Comparison of ENCODE assay signal across 8 cellular contexts in the genomic region with DNA sequence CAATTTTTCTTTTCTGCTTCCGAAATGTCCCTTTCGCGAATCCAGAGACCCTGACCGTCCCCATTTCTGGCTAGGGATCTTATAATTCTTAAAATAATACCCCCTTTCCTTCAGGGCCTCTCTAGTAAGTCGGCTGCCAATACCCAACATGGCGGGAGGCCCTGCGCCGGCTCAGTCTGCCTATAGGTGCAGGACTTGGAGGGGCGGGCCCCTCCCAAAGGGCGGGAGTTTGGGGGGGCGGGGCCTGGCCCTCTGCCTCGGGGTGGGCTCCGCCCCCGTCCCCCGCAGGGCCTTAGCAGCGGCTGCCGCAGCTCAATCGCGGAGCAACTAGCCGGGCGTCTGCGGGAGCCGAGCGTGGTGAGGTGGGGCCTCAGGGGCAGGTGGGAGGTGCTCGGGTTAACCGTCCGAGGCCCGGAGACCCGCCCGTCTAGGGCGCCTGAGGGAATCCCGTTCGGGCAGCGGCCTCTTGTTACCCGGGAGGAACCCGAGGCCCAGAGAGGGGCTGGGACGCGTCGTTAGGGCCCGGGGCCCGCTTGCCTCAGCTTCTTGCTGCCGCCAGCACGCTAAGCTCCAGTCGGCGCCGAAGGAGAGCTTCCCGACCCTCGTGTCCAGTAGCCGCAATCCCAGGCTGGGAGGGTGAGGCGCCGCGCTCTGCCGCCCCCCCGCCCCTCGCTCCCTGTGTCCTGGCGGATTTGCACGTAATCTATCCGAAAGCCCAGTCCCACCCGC. TPM values are rescaled to one million over a fixed set of nuclear protein-coding genes. Genes with fewer than 3 reads are reported as not detected.
DNase-seq lines count a peak whose midpoint lies in the region; ATAC-seq, FAIRE-seq and TF ChIP-seq lines count a peak whose summit lies in the region.

A gene with protein sequence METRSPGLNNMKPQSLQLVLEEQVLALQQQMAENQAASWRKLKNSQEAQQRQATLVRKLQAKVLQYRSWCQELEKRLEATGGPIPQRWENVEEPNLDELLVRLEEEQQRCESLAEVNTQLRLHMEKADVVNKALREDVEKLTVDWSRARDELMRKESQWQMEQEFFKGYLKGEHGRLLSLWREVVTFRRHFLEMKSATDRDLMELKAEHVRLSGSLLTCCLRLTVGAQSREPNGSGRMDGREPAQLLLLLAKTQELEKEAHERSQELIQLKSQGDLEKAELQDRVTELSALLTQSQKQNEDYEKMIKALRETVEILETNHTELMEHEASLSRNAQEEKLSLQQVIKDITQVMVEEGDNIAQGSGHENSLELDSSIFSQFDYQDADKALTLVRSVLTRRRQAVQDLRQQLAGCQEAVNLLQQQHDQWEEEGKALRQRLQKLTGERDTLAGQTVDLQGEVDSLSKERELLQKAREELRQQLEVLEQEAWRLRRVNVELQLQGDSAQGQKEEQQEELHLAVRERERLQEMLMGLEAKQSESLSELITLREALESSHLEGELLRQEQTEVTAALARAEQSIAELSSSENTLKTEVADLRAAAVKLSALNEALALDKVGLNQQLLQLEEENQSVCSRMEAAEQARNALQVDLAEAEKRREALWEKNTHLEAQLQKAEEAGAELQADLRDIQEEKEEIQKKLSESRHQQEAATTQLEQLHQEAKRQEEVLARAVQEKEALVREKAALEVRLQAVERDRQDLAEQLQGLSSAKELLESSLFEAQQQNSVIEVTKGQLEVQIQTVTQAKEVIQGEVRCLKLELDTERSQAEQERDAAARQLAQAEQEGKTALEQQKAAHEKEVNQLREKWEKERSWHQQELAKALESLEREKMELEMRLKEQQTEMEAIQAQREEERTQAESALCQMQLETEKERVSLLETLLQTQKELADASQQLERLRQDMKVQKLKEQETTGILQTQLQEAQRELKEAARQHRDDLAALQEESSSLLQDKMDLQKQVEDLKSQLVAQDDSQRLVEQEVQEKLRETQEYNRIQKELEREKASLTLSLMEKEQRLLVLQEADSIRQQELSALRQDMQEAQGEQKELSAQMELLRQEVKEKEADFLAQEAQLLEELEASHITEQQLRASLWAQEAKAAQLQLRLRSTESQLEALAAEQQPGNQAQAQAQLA (N-terminal part only) (plus strand): TSS at position 718 of the 729 bp plus-strand sequence. CDS start 6,770 bp downstream, outside the sequence.

- H3K4me3 ChIP-seq in pancreas (peak within 1 kb of the TSS; percentile 47 to 77 (median 75)), thyroid gland (replicated peaks in 1 of 3) (peak within 1 kb of the TSS; percentile 43 to 78 (median 64))

- WGBS in pancreas, 2 donors, result 0% methylated on average over 47 to 59 of the region's 59 CpGs
- WGBS in thyroid gland, 2 donors, result 0 to 2% methylated on average over 30 to 34 of the region's 59 CpGs

- no peak for TF ChIP-seq CTCF in pancreas (IDR thresholded peaks at IDR 0.05)
- TF ChIP-seq CTCF in thyroid gland (IDR thresholded peaks at IDR 0.05), result no peak

- H3K36me3 ChIP-seq in pancreas (no peaks in the 10 kb centered on the region), thyroid gland (no peaks in the 10 kb centered on the region)

- ATAC-seq in HG02840 (IDR thresholded peaks at IDR 0.05; ENCODE audit: low FRiP score, unreplicated experiment) (peak; percentile 89), Right ventricle myocardium superior (ENCODE audit: poor library complexity) (peak; percentile 99), pancreas (peak; percentile 96 to 99 (median 97))
- peak; percentile 98 for ATAC-seq in activated naive CD8-positive, alpha-beta T cell treated with anti-CD3 and anti-CD28 coated beads, Interleukin-2, amount 50 U/mL, for 24 hours

- intact Hi-C loops in Right ventricle myocardium superior (cut with DNase I) (no loop called here), pancreas (cut with DNase I) (no loop called here), thyroid gland (cut with DNase I) (no loop called here)

- no peaks in the 10 kb centered on the region for H3K9me3 Mint-ChIP-seq in activated naive CD8-positive, alpha-beta T cell treated with anti-CD3 and anti-CD28 coated beads, Interleukin-2, amount 50 U/mL, for 24 hours

- peaks cover 0 to 10% (median 6%) of the 10 kb centered on the region in 3 donors for H3K4me1 ChIP-seq in pancreas
- peaks cover 10 to 12% of the 10 kb centered on the region in 2 donors for H3K4me1 ChIP-seq in thyroid gland

- peak within 1 kb of the TSS; percentile 90 for H3K4me3 Mint-ChIP-seq in activated naive CD8-positive, alpha-beta T cell treated with anti-CD3 and anti-CD28 coated beads, Interleukin-2, amount 50 U/mL, for 24 hours

- peak within 1 kb of the TSS; percentile 99 for H3K27ac Mint-ChIP-seq in activated naive CD8-positive, alpha-beta T cell treated with anti-CD3 and anti-CD28 coated beads, Interleukin-2, amount 50 U/mL, for 24 hours

- H3K27me3 ChIP-seq in pancreas, result no peaks in the 10 kb centered on the region
- H3K27me3 ChIP-seq in thyroid gland, result no peaks in the 10 kb centered on the region

- H3K36me3 Mint-ChIP-seq in activated naive CD8-positive, alpha-beta T cell treated with anti-CD3 and anti-CD28 coated beads, Interleukin-2, amount 50 U/mL, for 24 hours (ENCODE audit: low read depth), result no peaks in the 10 kb centered on the region

- DNase-seq in GM12891 (ENCODE audit: insufficient read length, low spot score) (peak; percentile 92), NCI-H1436 (lab: John Stamatoyannopoulos, UW) (peak; percentile 92), SW480 (ENCODE audit: low spot score) (peak; percentile 99), Right ventricle myocardium superior (peak; percentile 96), pancreas (peak; percentile 92 to 98 (median 96)), thyroid gland (peak; percentile 94)
- peak; percentile 94 for DNase-seq in activated naive CD8-positive, alpha-beta T cell treated with anti-CD3 and anti-CD28 coated beads, Interleukin-2, amount 50 U/mL, for 24 hours

- H3K27ac ChIP-seq in pancreas, result peak within 1 kb of the TSS; percentile 84 to 93 (median 92)
- peak within 1 kb of the TSS; percentile 92 to 97 (median 96) for H3K27ac ChIP-seq in thyroid gland

- no peaks in the 10 kb centered on the region for H3K27me3 Mint-ChIP-seq in activated naive CD8-positive, alpha-beta T cell treated with anti-CD3 and anti-CD28 coated beads, Interleukin-2, amount 50 U/mL, for 24 hours

- H3K9me3 ChIP-seq in pancreas (no peaks in the 10 kb centered on the region), thyroid gland (no peaks in the 10 kb centered on the region)

- no peak for TF ChIP-seq POLR2A in GM12891 (IDR thresholded peaks at IDR 0.05; ENCODE audit: low read depth, low read length)
- TF ChIP-seq POLR2A in thyroid gland (IDR thresholded peaks at IDR 0.05), result peak; percentile 18 to 41

- H3K4me1 Mint-ChIP-seq in activated naive CD8-positive, alpha-beta T cell treated with anti-CD3 and anti-CD28 coated beads, Interleukin-2, amount 50 U/mL, for 24 hours, result peaks cover 31% of the 10 kb centered on the region

- FAIRE-seq in GM12891 (lab: Jason Lieb, UNC), result no peak
- no peak for FAIRE-seq in pancreas (lab: Jason Lieb, UNC)

TF ChIP-seq in GM12891, 5 proteins besides CTCF, POLR2A, EP300 and RAD21:
- TF ChIP-seq PAX5 (IDR thresholded peaks at IDR 0.05; ENCODE audit: insufficient read depth, low read length, severe bottlenecking) (no peak), POLR2AphosphoS5 (IDR thresholded peaks at IDR 0.05; ENCODE audit: low read depth, low read length) (no peak), TAF1 (IDR thresholded peaks at IDR 0.05; ENCODE audit: low read depth, low read length) (0 out of 2 replicates have a peak, but pooled peaks have one; percentile 11), SPI1 (IDR thresholded peaks at IDR 0.05; ENCODE audit: low read depth, low read length) (no peak)
TF ChIP-seq in GM12891: peak in this region for 1.

RNA-seq across cellular contexts. Expression of the gene that starts here (rescaled TPM):
- polyA plus RNA-seq in GM12891 (2012; ENCODE audit: low read depth, missing spikeins), result 14.7 TPM
- total RNA-seq in Right ventricle myocardium superior (12.3 TPM), pancreas (10 to 100 TPM in 3 of 6 donors, 1 to 10 TPM in 3; 4.5 to 16.0 (median 10.0) TPM), thyroid gland (100 to 1,000 TPM in 1 of 4 donors, 10 to 100 TPM in 3; 17.5 to 198 (median 34.8) TPM)
- polyA plus RNA-seq in pancreas, result 10 to 100 TPM in 1 of 2 donors, 1 to 10 TPM in 1; 7.2 to 16.2 TPM

Comparison
In these comparisons a context has a peak if more than half of its experiments do, and no peak if none do; other contexts are left out.
1. Peak in every context shown above with its lines: DNase-seq, ATAC-seq, H3K4me3 ChIP-seq and H3K27ac ChIP-seq.